ENCODE assay signal across 1 cellular context in genomic region chr2:47558116-47559078, GRCh38.
TF ChIP-seq lines count a peak whose summit lies in the region.

No MANE protein-coding gene starts in this region.

TF ChIP-seq in HCT116, 20 proteins besides CTCF, POLR2A, EP300 and RAD21 (continued from another document):
- no peak for TF ChIP-seq REST (IDR thresholded peaks at IDR 0.05; ENCODE audit: low read depth)
- TF ChIP-seq SRF (IDR thresholded peaks at IDR 0.05; ENCODE audit: low read depth) = no peak
- no peak for TF ChIP-seq TCF7L2 (IDR thresholded peaks at IDR 0.05; ENCODE audit: borderline replicate concordance, extremely low read depth, insufficient read depth, insufficient read length)
- no peak for TF ChIP-seq ZBTB33 (IDR thresholded peaks at IDR 0.05; ENCODE audit: extremely low read depth, insufficient replicate concordance, low read length)
- no peak for TF ChIP-seq ATF3 (IDR thresholded peaks at IDR 0.05)
